ENCODE assay signal across 1 cellular context in the genomic region with DNA sequence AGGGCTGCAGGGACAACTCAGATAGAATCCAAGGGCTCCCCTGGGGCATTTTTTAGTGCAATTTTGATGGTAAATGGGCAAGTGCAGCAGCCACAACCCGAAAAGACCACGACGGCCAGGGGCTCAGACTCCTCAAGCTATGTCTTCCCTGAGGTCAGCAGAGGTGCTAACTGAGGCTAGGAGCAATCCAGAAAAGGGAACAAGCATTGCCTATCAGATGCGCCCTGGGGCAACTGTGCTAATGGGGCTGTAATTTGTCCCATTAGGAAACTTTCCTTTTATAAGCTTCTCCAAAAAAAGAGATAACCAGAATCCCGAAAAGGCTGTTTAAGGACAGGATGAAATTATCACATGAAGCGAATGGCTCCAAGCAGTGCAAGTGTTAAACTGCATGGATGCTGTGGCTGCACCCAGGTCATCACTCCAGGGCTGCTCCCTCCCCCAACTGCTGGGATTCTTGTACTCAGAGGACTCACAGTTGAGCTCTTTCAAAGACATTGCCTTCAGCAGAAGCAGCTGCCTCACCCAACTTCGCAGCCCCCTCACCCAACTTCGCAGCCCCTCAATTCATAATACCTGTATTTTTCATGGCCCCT.
TF ChIP-seq lines count a peak whose summit lies in the region.

No MANE protein-coding gene starts in this region.

TF ChIP-seq in GM12878, 131 proteins besides CTCF, POLR2A, EP300 and RAD21:
- peak; percentile 15 for TF ChIP-seq MEF2B (IDR thresholded peaks at IDR 0.05; ENCODE audit: partially characterized antibody, poor library complexity, severe bottlenecking)
- no peak for TF ChIP-seq TARDBP (IDR thresholded peaks at IDR 0.05; ENCODE audit: borderline replicate concordance)
